19 cellular contexts compared by ENCODE assay signal in the genomic region with DNA sequence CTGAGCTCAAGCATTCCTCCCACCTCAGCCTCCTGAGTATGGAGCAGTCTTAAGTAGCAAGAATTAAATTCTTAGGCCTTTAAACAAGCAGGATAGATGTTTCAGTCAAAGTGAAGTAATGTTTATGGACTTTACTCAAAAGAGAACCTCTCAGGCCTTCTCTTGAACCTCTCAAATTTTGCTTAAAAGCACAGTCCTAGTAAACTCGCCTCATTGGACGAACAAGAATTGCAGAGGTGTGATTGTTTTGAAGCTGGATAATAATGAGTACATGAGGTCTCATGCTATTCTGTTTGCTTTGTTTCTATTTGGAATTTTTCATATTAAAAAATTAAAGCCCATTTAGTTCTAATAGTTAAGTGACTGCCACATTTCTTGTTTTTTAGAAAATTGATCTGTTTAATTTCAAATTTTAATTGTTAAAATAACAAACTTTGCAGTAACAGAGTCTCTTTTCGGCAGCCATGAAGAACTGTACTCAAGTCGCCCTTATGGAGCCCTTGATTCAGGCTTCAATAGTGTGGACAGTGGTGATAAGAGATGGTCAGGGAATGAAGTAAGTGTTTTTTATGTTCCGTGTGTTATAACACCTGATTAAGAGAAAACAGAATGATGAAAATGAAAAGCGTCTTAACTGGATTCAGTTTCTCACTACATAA. TPM values are rescaled to one million over a fixed set of nuclear protein-coding genes. Genes with fewer than 3 reads are reported as not detected.
A peak's percentile ranks its signal among the peaks of the same experiment; 100 is the strongest.
DNase-seq lines count a peak whose midpoint lies in the region; ATAC-seq, FAIRE-seq and TF ChIP-seq lines count a peak whose summit lies in the region.
"Had no signal": no experiment of that assay in that cellular context is flagged by ENCODE, and none has a peak within 500 bp of the region (broad histone marks: within the 10 kb centered on the region; RNA-seq: fewer than 3 reads in every experiment).

No MANE protein-coding gene starts in this region.

- WGBS in K562 (ENCODE audit: insufficient coverage, low coverage, missing lambda C conversion rate), result 67% methylated on average over 6 of the region's 6 CpGs

- TF ChIP-seq EP300 in K562 (IDR thresholded peaks at IDR 0.05; ENCODE audit: low read length), result no peak

- no TSS peak for BruUV-seq in K562 (replicated peaks; lab: Mats Ljungman, UMichigan)

- intact Hi-C loops in K562 (cut with micrococcal nuclease), result no loop called here

- in situ Hi-C loops in K562 (cut with MboI), result no loop called here

- peaks cover 58% of the 10 kb centered on the region for H3K36me3 Mint-ChIP-seq in GM23338 (ENCODE audit: low read depth)
- peaks cover 100% of the 10 kb centered on the region for H3K36me3 Mint-ChIP-seq in stimulated activated effector memory CD8-positive, alpha-beta T cell treated with anti-CD3 and anti-CD28 coated beads, Interleukin-12 subunit alpha, Interleukin-12 subunit beta, amount 100 ng/mL, for 72 hours

- peak overlapping the region; percentile 8; the same call in 1 of the 2 replicates for H3K27ac ChIP-seq in GM23338 (ENCODE audit: low read depth)
- H3K27ac ChIP-seq in K562 (ENCODE audit: extremely low read depth, low read depth, low read length), result no peak overlapping the region

- peak; percentile 15 for FAIRE-seq in G401.6 (lab: Jason Lieb, UNC)
- peak; percentile 29 for FAIRE-seq in K562 (lab: Jason Lieb, UNC)

- no peaks in the 10 kb centered on the region for H3K27me3 Mint-ChIP-seq in GM23338 (ENCODE audit: insufficient read depth, low read depth, poor library complexity)
- H3K27me3 Mint-ChIP-seq: CD4-positive, CD25-positive, alpha-beta regulatory T cell; CD8-positive, alpha-beta memory T cell had no signal

- H3K4me1 ChIP-seq in GM23338 (ENCODE audit: insufficient read depth) (no peaks in the 10 kb centered on the region), K562 (replicated peaks in 1 of 2; ENCODE audit: control insufficient read depth in 2 of 2, insufficient read depth in 2 of 2, low read length in 2 of 2) (no peaks in the 10 kb centered on the region)
- H3K4me1 ChIP-seq: BE2C, HAP-1 had no signal

- no peak for TF ChIP-seq POLR2A in K562 (conservative IDR thresholded peaks at IDR 0.05)

- no peak for TF ChIP-seq RAD21 in K562 (CRISPR knock-in tag; conservative IDR thresholded peaks at IDR 0.05 in 1 of 2, IDR thresholded peaks at IDR 0.05 in 1 of 2)

- H3F3A ChIP-seq in GM23338 (replicated peaks; ENCODE audit: low read depth), result no peaks in the 10 kb centered on the region

- H3K27ac Mint-ChIP-seq in GM23338, result no peak overlapping the region
- H3K27ac Mint-ChIP-seq in stimulated activated effector memory CD8-positive, alpha-beta T cell treated with anti-CD3 and anti-CD28 coated beads, Interleukin-12 subunit alpha, Interleukin-12 subunit beta, amount 100 ng/mL, for 72 hours, result peak overlapping the region; percentile 40

- peaks cover 37% of the 10 kb centered on the region for H3K36me3 ChIP-seq in GM23338 (ENCODE audit: insufficient read depth)
- peaks cover 54% of the 10 kb centered on the region; the same call in 2 of the 3 replicates for H3K36me3 ChIP-seq in K562 (ENCODE audit: control insufficient read depth, insufficient read depth, low read length)

- no peaks in the 10 kb centered on the region for H3K4me1 Mint-ChIP-seq in GM23338
- no peaks in the 10 kb centered on the region for H3K4me1 Mint-ChIP-seq in stimulated activated effector memory CD8-positive, alpha-beta T cell treated with anti-CD3 and anti-CD28 coated beads, Interleukin-12 subunit alpha, Interleukin-12 subunit beta, amount 100 ng/mL, for 72 hours

- H3K4me3 ChIP-seq in GM23338, result no peak overlapping the region
- no peak overlapping the region for H3K4me3 ChIP-seq in K562
- H3K4me3 ChIP-seq: HAP-1 had no signal

- CTCF ChIA-PET in K562 (lab: Yijun Ruan, JAX; ENCODE audit: low intra/inter-chr PET ratio), result no interaction called here

- no peaks in the 10 kb centered on the region for H3K9me3 Mint-ChIP-seq in GM23338
- H3K9me3 Mint-ChIP-seq in stimulated activated effector memory CD8-positive, alpha-beta T cell treated with anti-CD3 and anti-CD28 coated beads, Interleukin-12 subunit alpha, Interleukin-12 subunit beta, amount 100 ng/mL, for 72 hours, result no peaks in the 10 kb centered on the region
- H3K9me3 Mint-ChIP-seq: CD4-positive, CD25-positive, alpha-beta regulatory T cell; CD8-positive, alpha-beta memory T cell had no signal

- H3K27me3 ChIP-seq in GM23338 (ENCODE audit: insufficient read depth), result no peaks in the 10 kb centered on the region
- H3K27me3 ChIP-seq in K562 (ENCODE audit: control insufficient read depth in 2 of 2, insufficient read depth in 2 of 2, low read length in 2 of 2), result no peaks in the 10 kb centered on the region
- H3K27me3 ChIP-seq: BE2C had no signal

- H3K9me3 ChIP-seq in K562 (replicated peaks; ENCODE audit: control insufficient read depth, insufficient read depth, low read depth, low read length), result no peaks in the 10 kb centered on the region
- H3K9me3 ChIP-seq: BE2C, HAP-1 had no signal

- no peak overlapping the region for H3K4me2 ChIP-seq in GM23338
- H3K4me2 ChIP-seq in K562 (ENCODE audit: insufficient read depth, low read length), result no peak overlapping the region

- H3K9ac ChIP-seq in K562 (ENCODE audit: insufficient read depth in 1 of 2, low read depth in 2 of 2, low read length in 2 of 2), result no peak overlapping the region

- no peak for DNase-seq in GM23338 (ENCODE audit: low spot score)
- DNase-seq in K562 (ENCODE audit: extremely low read depth in 1 of 4, low spot score in 3 of 4), result no peak
- DNase-seq in stimulated activated effector memory CD8-positive, alpha-beta T cell treated with anti-CD3 and anti-CD28 coated beads, Interleukin-12 subunit alpha, Interleukin-12 subunit beta, amount 100 ng/mL, for 72 hours (ENCODE audit: low spot score in 2 of 2), result no peak
- no peak for DNase-seq in amygdala (lab: John Stamatoyannopoulos, UW)
- no peak for DNase-seq in omental fat pad (ENCODE audit: low spot score)
- no peak for DNase-seq in NCI-H146 treated with DMSO at 0.1 percent for 48 hours (lab: John Stamatoyannopoulos, UW; ENCODE audit: unreplicated experiment)
- DNase-seq: ACHN; BE2C; C1 segment of cervical spinal cord; CD4-positive, CD25-positive, alpha-beta regulatory T cell; CD8-positive, alpha-beta memory T cell; COR-L47; DMS 273 treated with DMSO at 0.1 percent for 48 hours; DMS53; DND-41; EL had no signal

- 0 out of 2 replicates have a peak, but pooled peaks cover 8% of the 10 kb centered on the region for H4K20me1 ChIP-seq in GM23338 (replicated peaks; ENCODE audit: insufficient read depth)
- H4K20me1 ChIP-seq in K562 (replicated peaks; ENCODE audit: control insufficient read depth, insufficient read depth, low read length), result no peaks in the 10 kb centered on the region

- H3K4me3 Mint-ChIP-seq in GM23338, result no peak overlapping the region
- no peak overlapping the region for H3K4me3 Mint-ChIP-seq in stimulated activated effector memory CD8-positive, alpha-beta T cell treated with anti-CD3 and anti-CD28 coated beads, Interleukin-12 subunit alpha, Interleukin-12 subunit beta, amount 100 ng/mL, for 72 hours
- H3K4me3 Mint-ChIP-seq: CD4-positive, CD25-positive, alpha-beta regulatory T cell; CD8-positive, alpha-beta memory T cell had no signal

- H2AFZ ChIP-seq in GM23338 (no peak overlapping the region), K562 (ENCODE audit: low read depth, low read length) (no peak overlapping the region)

- TF ChIP-seq CTCF in GM23338 (conservative IDR thresholded peaks at IDR 0.05; ENCODE audit: low read depth in 2 of 2) (no peak), K562 (IDR thresholded peaks at IDR 0.05 in 2 of 3, conservative IDR thresholded peaks at IDR 0.05 in 1 of 3; ENCODE audit: insufficient read depth in 2 of 3, low read depth in 1 of 3, low read length in 3 of 3) (no peak), omental fat pad (IDR thresholded peaks at IDR 0.05) (no peak)

- POLR2A ChIA-PET in K562 (lab: Yijun Ruan, JAX), result no interaction called here

- no peaks in the 10 kb centered on the region for H3K9me2 ChIP-seq in GM23338 (ENCODE audit: insufficient read depth)

- no peaks in the 10 kb centered on the region for H3K79me2 ChIP-seq in GM23338 (replicated peaks; ENCODE audit: insufficient read depth)
- H3K79me2 ChIP-seq in K562 (ENCODE audit: control insufficient read depth, insufficient read depth, low read length), result no peaks in the 10 kb centered on the region

- ATAC-seq in GM23338 (no peak), K562 (no peak), omental fat pad (ENCODE audit: low FRiP score) (no peak), GM19324 (IDR thresholded peaks at IDR 0.05; ENCODE audit: low FRiP score, unreplicated experiment) (no peak)
- no peak for ATAC-seq in stimulated activated effector memory CD8-positive, alpha-beta T cell treated with anti-CD3 and anti-CD28 coated beads, Interleukin-12 subunit alpha, Interleukin-12 subunit beta, amount 100 ng/mL, for 72 hours

- no peaks in the 10 kb centered on the region for H3K9me1 ChIP-seq in K562 (ENCODE audit: control insufficient read depth, insufficient read depth, low read length)

TF ChIP-seq in GM23338, 12 proteins besides CTCF, POLR2A, EP300 and RAD21 (continues in another document):
- TF ChIP-seq ZNF331 (CRISPR knock-in tag; IDR thresholded peaks at IDR 0.05; ENCODE audit: low read depth), result no peak
- no peak for TF ChIP-seq POLR2AphosphoS5 (IDR thresholded peaks at IDR 0.05; ENCODE audit: low read depth)

TF ChIP-seq in K562, 482 proteins besides CTCF, POLR2A, EP300 and RAD21 (continues in another document):
- no peak for TF ChIP-seq PRMT5 (CRISPR knock-in tag; IDR thresholded peaks at IDR 0.05)
- TF ChIP-seq ETV1 (tag; conservative IDR thresholded peaks at IDR 0.05; ENCODE audit: low read depth), result no peak

RNA-seq across cellular contexts. Expression of gene LRCH3, which starts 39.4 kb away (rescaled TPM):
- 60.0 and 66.8 TPM in 2 replicates for total RNA-seq in GM23338 (2014; rRNA removed; shearing (Covaris generic))
- 17.1 and 22.9 TPM in 2 replicates for polyA plus RNA-seq in GM23338 (2016; fragmentation: Nextera tagmentation; extraction: Ambion mirVana)
- 161 and 276 TPM in 2 replicates for total RNA-seq in K562 (2011; cell fraction: chromatin; rRNA removed; ENCODE audit: low replicate concordance)
- 65.2 and 96.1 TPM in 2 replicates for total RNA-seq in K562 (2011; cell fraction: nucleolus; rRNA removed)
- total RNA-seq in K562 (2011; cell fraction: nucleoplasm; rRNA removed), result 143 and 236 TPM in 2 replicates
- 39.0 and 40.6 TPM in 2 replicates for total RNA-seq in K562 (2014; rRNA removed)
- total RNA-seq in K562 (2014; rRNA removed; fragmentation: Illumina TruSeq; extraction: Trizol), result 26.6 and 33.1 TPM in 2 replicates
- 32.6 and 33.7 TPM in 2 replicates for total RNA-seq in K562 (2015; rRNA removed; fragmentation: Illumina TruSeq; extraction: Trizol)
- total RNA-seq in K562 (2021), result 28.6 and 29.2 TPM in 2 replicates
- polyA plus RNA-seq in K562 (2011; rRNA removed), result 75.3 and 78.4 TPM in 2 replicates
- 32.3 and 52.2 TPM in 2 replicates for polyA plus RNA-seq in K562 (2011; cell fraction: cytosol; rRNA removed)
- 110 and 115 TPM in 2 replicates for polyA plus RNA-seq in K562 (2011; cell fraction: nucleus; rRNA removed)
- polyA plus RNA-seq in K562 (2012), result 16.3 and 17.8 TPM in 2 replicates
- 55.1 and 56.8 TPM in 2 replicates for polyA plus RNA-seq in K562 (2014; fragmentation: Illumina TruSeq; extraction: Trizol)
- 1 to 10 TPM; 4.6 to 5.4 TPM for polyA plus RNA-seq in K562 (2014; fragmentation: Nextera tagmentation; extraction: Ambion mirVana)
- polyA plus RNA-seq in K562 (2014; rRNA removed), result 30.3 and 112 TPM in 2 replicates
- 132 and 162 TPM in 2 replicates for polyA minus RNA-seq in K562 (2011; rRNA and poly(A)+ RNA removed)
- 27.7 and 35.1 TPM in 2 replicates for polyA minus RNA-seq in K562 (2011; cell fraction: cytosol; rRNA and poly(A)+ RNA removed)
- 33.9 and 66.8 TPM in 2 replicates for polyA minus RNA-seq in K562 (2011; cell fraction: nucleus; rRNA and poly(A)+ RNA removed)
- 10 to 100 TPM; 34.8 to 70.9 (median 38.0) TPM for total RNA-seq in omental fat pad
